ENCODE assay signal across 20 cellular contexts in the genomic region with DNA sequence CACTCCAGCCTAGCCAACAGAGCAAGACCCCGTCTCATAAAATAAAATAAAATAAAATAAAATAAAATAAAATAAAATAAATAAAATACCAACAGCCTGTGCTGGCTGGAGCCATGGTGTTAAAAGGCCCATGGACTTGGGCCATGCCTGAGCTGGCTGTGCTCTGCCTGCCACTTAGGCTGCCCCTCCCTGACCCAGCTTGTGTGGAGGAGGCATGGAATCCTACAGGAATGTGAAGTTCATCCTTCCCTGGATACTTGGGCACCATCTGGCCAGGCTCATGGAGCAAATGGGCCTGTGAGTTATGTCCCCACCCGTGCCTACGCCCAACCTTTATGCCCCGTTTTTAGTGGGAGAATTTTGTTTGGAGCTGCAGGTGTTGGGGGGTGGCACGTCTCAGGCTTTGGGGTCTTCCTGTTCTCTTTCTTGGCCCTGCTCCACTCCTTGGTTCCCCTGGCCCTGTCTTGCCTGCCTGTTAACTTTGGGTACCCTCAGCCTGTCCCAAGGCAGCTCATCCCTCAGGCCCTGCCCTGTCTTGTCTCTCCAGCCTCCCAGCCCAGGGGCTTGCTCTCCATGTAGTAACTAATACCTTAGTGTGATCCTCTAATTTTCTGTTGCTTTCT. TPM values are rescaled to one million over a fixed set of nuclear protein-coding genes. Genes with fewer than 3 reads are reported as not detected.
A peak's percentile ranks its signal among the peaks of the same experiment; 100 is the strongest.
DNase-seq lines count a peak whose midpoint lies in the region; ATAC-seq, FAIRE-seq and TF ChIP-seq lines count a peak whose summit lies in the region.
"Had no signal": no experiment of that assay in that cellular context is flagged by ENCODE, and none has a peak within 500 bp of the region (broad histone marks: within the 10 kb centered on the region; RNA-seq: fewer than 3 reads in every experiment).

No MANE protein-coding gene starts in this region.

- FAIRE-seq in kidney (lab: Jason Lieb, UNC) = no peak
- FAIRE-seq: GM12892 had no signal

- intact Hi-C loops in left ventricle myocardium superior (cut with micrococcal nuclease) (no loop called here), left ventricle myocardium inferior (cut with micrococcal nuclease) (no loop called here), kidney (cut with DNase I) (no loop called here), upper lobe of right lung (cut with DNase I) (no loop called here)

- H3K4me3 ChIP-seq in left ventricle myocardium inferior (no peak overlapping the region), kidney (ENCODE audit: low read length in 2 of 2) (no peak overlapping the region), upper lobe of right lung (no peak overlapping the region)
- H3K4me3 ChIP-seq: smooth muscle cell, vagina had no signal

- no peaks in the 10 kb centered on the region for H3K27me3 ChIP-seq in left ventricle myocardium inferior (ENCODE audit: low read depth)
- H3K27me3 ChIP-seq in upper lobe of right lung = no peaks in the 10 kb centered on the region
- H3K27me3 ChIP-seq: vagina had no signal

- no peak for TF ChIP-seq CTCF in left ventricle myocardium inferior (IDR thresholded peaks at IDR 0.05; ENCODE audit: borderline replicate concordance)
- TF ChIP-seq CTCF in kidney (IDR thresholded peaks at IDR 0.05; ENCODE audit: borderline replicate concordance, extremely low read depth, insufficient read depth) = no peak
- TF ChIP-seq CTCF in upper lobe of right lung (IDR thresholded peaks at IDR 0.05) = no peak
- TF ChIP-seq CTCF in GM10248 (IDR thresholded peaks at IDR 0.05; ENCODE audit: control extremely low read depth, extremely low read depth, low read depth, missing control alignments) = no peak

- POLR2A ChIA-PET in GM10248 (lab: Yijun Ruan, JAX) = no interaction called here

- DNase-seq in left ventricle myocardium superior = peak; percentile 56
- DNase-seq in left ventricle myocardium inferior = no peak
- DNase-seq in NCI-H226 = peak; percentile 5
- DNase-seq in kidney = peak; percentile 12
- no peak for DNase-seq in upper lobe of right lung
- no peak for DNase-seq in GM10248 (ENCODE audit: extremely low spot score)
- DNase-seq: activated CD4-positive, alpha-beta T cell treated with anti-CD3 and anti-CD28 coated beads, Interleukin-2, amount 10 ng/mL, durations not matched to agents 24 days and 14 days; activated T-cell treated with anti-CD3 and anti-CD28 coated beads, Interleukin-2, amount 50 U/mL, for 1 hour; amniotic stem cell; Calu3; GDM1; H7; left cardiac atrium; NCI-H187 had no signal

- ATAC-seq in left ventricle myocardium superior = peak; percentile 36
- ATAC-seq in upper lobe of right lung = peak; percentile 77
- no peak for ATAC-seq in GM21423 (IDR thresholded peaks at IDR 0.05; ENCODE audit: unreplicated experiment)
- ATAC-seq in GM18502 (IDR thresholded peaks at IDR 0.05; ENCODE audit: poor library complexity, unreplicated experiment) = no peak
- ATAC-seq: stimulated activated memory B cell treated with anti-CD40 and anti-IgM and Interleukin-4, amounts not matched to agents 10 μg/mL and 1 μg/mL and 100 μg/mL, for 72 hours had no signal

- H3K36me3 ChIP-seq in left ventricle myocardium inferior (no peaks in the 10 kb centered on the region), kidney (ENCODE audit: control insufficient read depth in 1 of 2, insufficient read depth in 2 of 2, low read length in 2 of 2) (no peaks in the 10 kb centered on the region), upper lobe of right lung (no peaks in the 10 kb centered on the region)
- H3K36me3 ChIP-seq: vagina had no signal

- H3K4me1 ChIP-seq in left ventricle myocardium inferior (peaks cover 70% of the 10 kb centered on the region), kidney (ENCODE audit: control insufficient read depth in 1 of 2, insufficient read depth in 1 of 2, low read depth in 1 of 2, low read length in 2 of 2) (peaks cover 7 to 23% of the 10 kb centered on the region in 2 donors), upper lobe of right lung (peaks cover 23% of the 10 kb centered on the region)

- no peak overlapping the region for H3K9ac ChIP-seq in kidney (ENCODE audit: low read length in 2 of 2)

- H3K9me3 ChIP-seq in left ventricle myocardium inferior (replicated peaks) = peaks cover 21% of the 10 kb centered on the region
- H3K9me3 ChIP-seq in kidney (ENCODE audit: control insufficient read depth in 1 of 2, low read length in 2 of 2) = peaks cover 0 to 4% of the 10 kb centered on the region in 2 donors
- H3K9me3 ChIP-seq in upper lobe of right lung = no peaks in the 10 kb centered on the region

- H3K27ac ChIP-seq in left ventricle myocardium inferior (replicated peaks) (no peak overlapping the region), kidney (ENCODE audit: low read depth in 2 of 2, low read length in 2 of 2) (no peak overlapping the region), upper lobe of right lung (peak overlapping the region; percentile 24)
- H3K27ac ChIP-seq: vagina had no signal

- CTCF ChIA-PET in GM10248 (lab: Yijun Ruan, JAX) = no interaction called here

RNA-seq across cellular contexts. Expression of a gene that starts 51.3 kb away (rescaled TPM):
- total RNA-seq in left ventricle myocardium superior (25.0 TPM), left ventricle myocardium inferior (26.7 TPM), kidney (97.7 TPM), upper lobe of right lung (78.3 TPM)
- polyA plus RNA-seq in kidney (ENCODE audit: insufficient read depth, low read depth, low replicate concordance) = 45.0 TPM

Comparison
In these comparisons a context has a peak if more than half of its experiments do, and no peak if none do; other contexts are left out.
1. DNase-seq: peak in left ventricle myocardium superior (single experiment), NCI-H226 (single experiment) and kidney (single experiment); none in left ventricle myocardium inferior (single experiment), upper lobe of right lung (single experiment) and GM10248 (single experiment).
2. ATAC-seq: peak in left ventricle myocardium superior (single experiment) and upper lobe of right lung (single experiment); none in GM21423 (single experiment) and GM18502 (single experiment).